Comparison of ENCODE assay signal across 8 cellular contexts in genomic region chr1:26853156-26853555, GRCh38. TPM values are rescaled to one million over a fixed set of nuclear protein-coding genes. Genes with fewer than 3 reads are reported as not detected.
DNase-seq lines count a peak whose midpoint lies in the region; ATAC-seq and TF ChIP-seq lines count a peak whose summit lies in the region.

No MANE protein-coding gene starts in this region.

- H3K4me3 Mint-ChIP-seq in CD4-positive, alpha-beta T cell: no peak overlapping the region
- H3K4me3 Mint-ChIP-seq in naive thymus-derived CD4-positive, alpha-beta T cell: no peak overlapping the region
- H3K4me3 Mint-ChIP-seq in stimulated activated effector memory CD8-positive, alpha-beta T cell treated with anti-CD3 and anti-CD28 coated beads, Interleukin-12 subunit alpha, Interleukin-12 subunit beta, amount 100 ng/mL, for 72 hours: no peak overlapping the region

- POLR2A ChIA-PET in CD4-positive, alpha-beta T cell (lab: Charles Lee): no interaction called here
- POLR2A ChIA-PET in naive thymus-derived CD4-positive, alpha-beta T cell (lab: Charles Lee): no interaction called here

- H3K27me3 Mint-ChIP-seq in CD4-positive, alpha-beta T cell: no peaks in the 10 kb centered on the region
- H3K27me3 Mint-ChIP-seq in naive thymus-derived CD4-positive, alpha-beta T cell: no peaks in the 10 kb centered on the region

- ATAC-seq in CD4-positive, alpha-beta T cell (ENCODE audit: poor library complexity): peak; percentile 94
- ATAC-seq in naive thymus-derived CD4-positive, alpha-beta T cell: peak; percentile 89
- ATAC-seq in stimulated activated effector memory CD8-positive, alpha-beta T cell treated with anti-CD3 and anti-CD28 coated beads, Interleukin-12 subunit alpha, Interleukin-12 subunit beta, amount 100 ng/mL, for 72 hours: peak; percentile 82
- no peak for ATAC-seq in HG02970 (IDR thresholded peaks at IDR 0.05; ENCODE audit: low FRiP score, unreplicated experiment)

- H3K36me3 ChIP-seq in naive thymus-derived CD4-positive, alpha-beta T cell (ENCODE audit: control insufficient read depth in 2 of 3, insufficient read depth in 3 of 3, low read length in 3 of 3): peaks cover 17 to 99% (median 42%) of the 10 kb centered on the region in 3 experiments

- no peak overlapping the region for H3K27ac ChIP-seq in CD4-positive, alpha-beta T cell (ENCODE audit: low read depth, low read length)
- no peak overlapping the region for H3K27ac ChIP-seq in naive thymus-derived CD4-positive, alpha-beta T cell (ENCODE audit: low read depth, low read length)

- no peaks in the 10 kb centered on the region for H3K4me1 ChIP-seq in naive thymus-derived CD4-positive, alpha-beta T cell (ENCODE audit: control insufficient read depth in 2 of 2, insufficient read depth in 2 of 2, low read length in 2 of 2)

- CTCF ChIA-PET in CD4-positive, alpha-beta T cell (lab: Charles Lee): no interaction called here
- CTCF ChIA-PET in naive thymus-derived CD4-positive, alpha-beta T cell (lab: Charles Lee): interaction anchor here (0.6 kb wide), 1 partner anchor 204 kb away, joined by 5 read pairs; no protein-coding TSS in a partner anchor

- peak; percentile 71 to 88 (median 80) for DNase-seq in CD4-positive, alpha-beta T cell
- peak; percentile 72 for DNase-seq in HFF-Myc (ENCODE audit: extremely low read depth, low read depth)
- DNase-seq in NOMO-1 treated with dmso at 0.1 percent for 144 hours (lab: John Stamatoyannopoulos, UW; ENCODE audit: unreplicated experiment): peak; percentile 7
- peak; percentile 53 for DNase-seq in activated CD8-positive, alpha-beta memory T cell treated with anti-CD3 and anti-CD28 coated beads, Interleukin-2, amount 50 U/mL, for 1 hour (ENCODE audit: extremely low read depth)
- peak; percentile 99 for DNase-seq in epithelial cell of esophagus (ENCODE audit: low read depth)
- DNase-seq in naive thymus-derived CD4-positive, alpha-beta T cell: peak; percentile 64 to 85 (median 74)
- DNase-seq in stimulated activated effector memory CD8-positive, alpha-beta T cell treated with anti-CD3 and anti-CD28 coated beads, Interleukin-12 subunit alpha, Interleukin-12 subunit beta, amount 100 ng/mL, for 72 hours (ENCODE audit: low spot score in 2 of 2): peak; percentile 53 to 85

- intact Hi-C loops in CD4-positive, alpha-beta T cell (cut with DNase I, micrococcal nuclease): loop anchor here (1.0 kb wide), 1 partner anchor 25 kb away; no protein-coding TSS in a partner anchor
- intact Hi-C loops in naive thymus-derived CD4-positive, alpha-beta T cell (cut with micrococcal nuclease): loop anchor here (1.0 kb wide), 2 partner anchors 12 to 25 kb away; no protein-coding TSS in a partner anchor

- peaks cover 88% of the 10 kb centered on the region for H3K36me3 Mint-ChIP-seq in CD4-positive, alpha-beta T cell (ENCODE audit: low read depth)
- H3K36me3 Mint-ChIP-seq in naive thymus-derived CD4-positive, alpha-beta T cell: peaks cover 12 to 42% (median 23%) of the 10 kb centered on the region in 5 donors
- peaks cover 97% of the 10 kb centered on the region for H3K36me3 Mint-ChIP-seq in stimulated activated effector memory CD8-positive, alpha-beta T cell treated with anti-CD3 and anti-CD28 coated beads, Interleukin-12 subunit alpha, Interleukin-12 subunit beta, amount 100 ng/mL, for 72 hours

- H3K4me3 ChIP-seq in HFF-Myc (replicated peaks; ENCODE audit: low read depth, low read length): no peak overlapping the region
- H3K4me3 ChIP-seq in epithelial cell of esophagus (ENCODE audit: low read length): no peak overlapping the region
- no peak overlapping the region for H3K4me3 ChIP-seq in naive thymus-derived CD4-positive, alpha-beta T cell (ENCODE audit: low read length)

- no peak overlapping the region for H3K27ac Mint-ChIP-seq in CD4-positive, alpha-beta T cell
- H3K27ac Mint-ChIP-seq in naive thymus-derived CD4-positive, alpha-beta T cell: peak overlapping the region in 1 of 9 donors; percentile 20
- H3K27ac Mint-ChIP-seq in stimulated activated effector memory CD8-positive, alpha-beta T cell treated with anti-CD3 and anti-CD28 coated beads, Interleukin-12 subunit alpha, Interleukin-12 subunit beta, amount 100 ng/mL, for 72 hours: peak overlapping the region; percentile 24

- H3K4me1 Mint-ChIP-seq in CD4-positive, alpha-beta T cell (ENCODE audit: low read depth): peaks cover 9% of the 10 kb centered on the region
- H3K4me1 Mint-ChIP-seq in naive thymus-derived CD4-positive, alpha-beta T cell: peaks cover 0 to 16% (median 0%) of the 10 kb centered on the region in 7 donors
- H3K4me1 Mint-ChIP-seq in stimulated activated effector memory CD8-positive, alpha-beta T cell treated with anti-CD3 and anti-CD28 coated beads, Interleukin-12 subunit alpha, Interleukin-12 subunit beta, amount 100 ng/mL, for 72 hours: peaks cover 28% of the 10 kb centered on the region

- peak; percentile 91 for TF ChIP-seq CTCF in CD4-positive, alpha-beta T cell (IDR thresholded peaks at IDR 0.05)
- TF ChIP-seq CTCF in HFF-Myc (IDR thresholded peaks at IDR 0.05; ENCODE audit: low read depth, low read length, missing control alignments) (peak; percentile 94), epithelial cell of esophagus (IDR thresholded peaks at IDR 0.05; ENCODE audit: insufficient read depth, low read depth, low read length, missing control alignments) (peak; percentile 97)

- no peaks in the 10 kb centered on the region for H3K27me3 ChIP-seq in CD4-positive, alpha-beta T cell (ENCODE audit: control insufficient read depth, insufficient read depth, low read length)
- H3K27me3 ChIP-seq in naive thymus-derived CD4-positive, alpha-beta T cell (ENCODE audit: control insufficient read depth in 2 of 2, insufficient read depth in 2 of 2, low read length in 2 of 2): no peaks in the 10 kb centered on the region

- H3K9me3 Mint-ChIP-seq in CD4-positive, alpha-beta T cell: no peaks in the 10 kb centered on the region
- H3K9me3 Mint-ChIP-seq in naive thymus-derived CD4-positive, alpha-beta T cell: no peaks in the 10 kb centered on the region
- H3K9me3 Mint-ChIP-seq in stimulated activated effector memory CD8-positive, alpha-beta T cell treated with anti-CD3 and anti-CD28 coated beads, Interleukin-12 subunit alpha, Interleukin-12 subunit beta, amount 100 ng/mL, for 72 hours: no peaks in the 10 kb centered on the region

- H3K9me3 ChIP-seq in CD4-positive, alpha-beta T cell (ENCODE audit: control insufficient read depth, low read length): no peaks in the 10 kb centered on the region
- no peaks in the 10 kb centered on the region for H3K9me3 ChIP-seq in naive thymus-derived CD4-positive, alpha-beta T cell (ENCODE audit: control insufficient read depth in 2 of 3, low read length in 3 of 3)

RNA-seq across cellular contexts. Expression of gene SFN, which starts 9.8 kb away (rescaled TPM):
- total RNA-seq in CD4-positive, alpha-beta T cell: 1 to 10 TPM; 1.2 to 2.0 TPM
- total RNA-seq in naive thymus-derived CD4-positive, alpha-beta T cell: 1 to 10 TPM in 4 of 5 experiments, under 1 TPM in 1; 0.74 to 1.9 (median 1.4) TPM
- polyA plus RNA-seq in naive thymus-derived CD4-positive, alpha-beta T cell: not detected

RNA-seq across cellular contexts. Expression of gene ZDHHC18, which starts 26.7 kb away (rescaled TPM):
- 10 to 100 TPM; 46.2 to 48.0 TPM for total RNA-seq in CD4-positive, alpha-beta T cell
- total RNA-seq in naive thymus-derived CD4-positive, alpha-beta T cell: 10 to 100 TPM; 36.4 to 72.4 (median 39.7) TPM
- polyA plus RNA-seq in naive thymus-derived CD4-positive, alpha-beta T cell: 10 to 100 TPM in 1 of 2 donors, 1 to 10 TPM in 1; 3.1 to 11.0 TPM

RNA-seq across cellular contexts. Expression of gene GPN2, which starts 36.9 kb away (rescaled TPM):
- 10 to 100 TPM; 42.0 to 44.4 TPM for total RNA-seq in CD4-positive, alpha-beta T cell
- total RNA-seq in naive thymus-derived CD4-positive, alpha-beta T cell: 10 to 100 TPM; 22.1 to 50.6 (median 34.8) TPM
- polyA plus RNA-seq in naive thymus-derived CD4-positive, alpha-beta T cell: 10 to 100 TPM in 1 of 2 donors, 1 to 10 TPM in 1; 9.1 to 20.4 TPM

RNA-seq across cellular contexts. Expression of gene GPATCH3, which starts 47.1 kb away (rescaled TPM):
- total RNA-seq in CD4-positive, alpha-beta T cell: 10 to 100 TPM; 30.2 to 32.4 TPM
- 10 to 100 TPM; 17.0 to 38.4 (median 22.6) TPM for total RNA-seq in naive thymus-derived CD4-positive, alpha-beta T cell
- polyA plus RNA-seq in naive thymus-derived CD4-positive, alpha-beta T cell: 10 to 100 TPM; 12.5 to 21.3 TPM

Comparison
In these comparisons a context has a peak if more than half of its experiments do, and no peak if none do; other contexts are left out.
1. DNase-seq: peak in every context shown above with its lines; median percentile 99 in epithelial cell of esophagus; 80 in CD4-positive, alpha-beta T cell; 74 in naive thymus-derived CD4-positive, alpha-beta T cell; 72 in HFF-Myc; 69 in stimulated activated effector memory CD8-positive, alpha-beta T cell treated with anti-CD3 and anti-CD28 coated beads, Interleukin-12 subunit alpha, Interleukin-12 subunit beta, amount 100 ng/mL, for 72 hours; 53 in activated CD8-positive, alpha-beta memory T cell treated with anti-CD3 and anti-CD28 coated beads, Interleukin-2, amount 50 U/mL, for 1 hour; 7 in NOMO-1 treated with dmso at 0.1 percent for 144 hours.